In genomic region chr5:55877655-55878054, GRCh38 we compare ENCODE assay signal across 2 cellular contexts.
A peak's percentile ranks its signal among the peaks of the same experiment; 100 is the strongest.
TF ChIP-seq lines count a peak whose summit lies in the region.

No MANE protein-coding gene starts in this region.

TF ChIP-seq in HEK293, 187 proteins besides CTCF, POLR2A, EP300 and RAD21:
- no peak for TF ChIP-seq ZNF169 (tag by site-specific recombination; IDR thresholded peaks at IDR 0.05)
- no peak for TF ChIP-seq ZNF221 (tag by site-specific recombination; IDR thresholded peaks at IDR 0.05; ENCODE audit: borderline replicate concordance)
- TF ChIP-seq ZNF558 (tag by site-specific recombination; IDR thresholded peaks at IDR 0.05), result peak; percentile 98
- TF ChIP-seq KLF9 (tag by site-specific recombination; IDR thresholded peaks at IDR 0.05; ENCODE audit: low read depth), result no peak
- no peak for TF ChIP-seq ZSCAN18 (tag by site-specific recombination; IDR thresholded peaks at IDR 0.05)

TF ChIP-seq in GM12878, 131 proteins besides CTCF, POLR2A, EP300 and RAD21:
- TF ChIP-seq SPI1 (IDR thresholded peaks at IDR 0.05; ENCODE audit: borderline replicate concordance, insufficient read depth, low read depth, low read length) (peak; percentile 26; the same call in 1 of the 2 replicates), NFYA (IDR thresholded peaks at IDR 0.05; ENCODE audit: borderline replicate concordance, low read depth, low read length) (no peak)
